Comparison of ENCODE assay signal across 8 cellular contexts in the genomic region with DNA sequence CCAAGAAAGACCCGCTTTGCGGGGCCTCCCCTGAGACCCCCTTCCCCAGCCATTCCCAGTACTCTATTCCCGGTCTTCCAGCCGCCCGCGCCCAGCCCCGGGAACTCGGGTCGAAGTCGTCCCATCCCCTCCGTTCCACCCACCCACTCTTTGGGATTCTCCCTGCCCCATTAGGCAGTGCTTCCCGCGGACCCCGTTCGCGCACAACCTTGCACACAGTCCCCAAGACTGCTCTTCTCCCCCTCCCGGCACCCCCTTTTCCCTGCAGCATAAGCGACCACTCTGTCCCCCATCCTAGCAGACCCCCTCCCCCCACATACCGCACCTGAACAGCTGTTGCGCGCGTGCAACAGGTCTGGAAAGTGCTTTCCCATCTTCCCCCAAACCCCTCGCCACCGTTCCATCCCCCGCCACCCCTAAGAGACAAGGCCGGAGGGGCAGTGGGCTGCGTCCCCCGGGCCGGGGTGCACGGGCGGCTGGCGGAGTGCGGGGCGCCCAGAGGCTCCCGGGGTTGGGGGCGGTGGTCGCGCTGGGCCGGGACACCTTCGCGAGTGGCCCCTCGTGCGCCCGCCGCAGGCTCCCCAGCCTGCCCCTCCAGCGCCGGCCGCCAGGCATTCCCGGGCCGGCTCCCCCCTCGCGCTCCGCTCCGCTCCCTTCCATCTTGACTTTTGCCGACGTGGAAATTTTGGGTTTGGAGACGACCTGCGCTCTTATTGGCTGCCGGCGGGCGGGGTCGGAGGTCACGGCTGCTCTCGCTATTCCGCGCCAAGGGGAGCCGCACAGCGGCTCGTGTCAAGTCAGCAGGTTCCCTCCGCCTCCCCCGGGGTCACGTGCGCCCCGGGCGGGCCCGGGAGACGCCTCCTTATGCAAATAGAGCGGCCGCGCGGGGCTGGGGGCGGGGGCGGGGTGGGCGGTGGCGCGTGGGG.
A peak's percentile ranks its signal among the peaks of the same experiment; 100 is the strongest.
DNase-seq lines count a peak whose midpoint lies in the region; ATAC-seq, FAIRE-seq and TF ChIP-seq lines count a peak whose summit lies in the region.

No MANE protein-coding gene starts in this region.

- no peak overlapping the region for H3K23ac ChIP-seq in H9 (ENCODE audit: insufficient read length, low read depth, low read length)

- no peaks in the 10 kb centered on the region for H3K79me1 ChIP-seq in H9 (ENCODE audit: insufficient read depth, low read depth, low read length, poor library complexity, severe bottlenecking)

- DNase-seq in G401 (ENCODE audit: low spot score) (peak; percentile 59), H9 (peak; percentile 98), M059J (ENCODE audit: low read depth) (peak; percentile 83), SJSA1 (ENCODE audit: low read depth in 1 of 2, low spot score in 2 of 2) (no peak), Right ventricle myocardium inferior (ENCODE audit: missing footprints) (peak; percentile 95), pancreas (peak; percentile 95 to 99 (median 98)), tibial nerve (ENCODE audit: low spot score in 2 of 2) (peak; percentile 69 to 74)
- peak; percentile 84 for DNase-seq in activated naive CD4-positive, alpha-beta T cell treated with anti-CD3 and anti-CD28 coated beads, Interleukin-2, amount 50 U/mL, for 16 hours

- no peak overlapping the region for H3T11ph ChIP-seq in H9 (ENCODE audit: low read length)

- H3K36me3 ChIP-seq in SJSA1 = no peaks in the 10 kb centered on the region
- H3K36me3 ChIP-seq in pancreas = no peaks in the 10 kb centered on the region
- no peaks in the 10 kb centered on the region for H3K36me3 ChIP-seq in tibial nerve

- H3K4me2 ChIP-seq in H9 (ENCODE audit: insufficient read depth, insufficient read length, low read length) = peak overlapping the region; percentile 95

- peaks cover 1% of the 10 kb centered on the region; the same call in 1 of the 2 replicates for H3K79me2 ChIP-seq in H9 (ENCODE audit: insufficient read depth, low read length)

- no peak for TF ChIP-seq EP300 in tibial nerve (IDR thresholded peaks at IDR 0.05)

- H3K27ac Mint-ChIP-seq in H9 = peak overlapping the region; percentile 93 to 95 (median 94)

- H4K91ac ChIP-seq in H9 (ENCODE audit: insufficient read length, low read depth, low read length) = no peak overlapping the region

- no peaks in the 10 kb centered on the region for H4K20me1 ChIP-seq in H9 (ENCODE audit: control insufficient read depth, insufficient read depth, insufficient read length)

- WGBS in H9 (ENCODE audit: extremely low coverage, insufficient read length, low lambda C conversion rate) = no CpG with 5 or more reads among the region's 86 CpGs
- 0% methylated on average over 53 to 86 of the region's 86 CpGs for WGBS in pancreas, 2 donors
- 1% methylated on average over 51 to 67 of the region's 86 CpGs for WGBS in tibial nerve, 2 donors

- H3K4me1 Mint-ChIP-seq in H9 = peaks cover 45 to 54% of the 10 kb centered on the region in 2 experiments

- H3K4me3 Mint-ChIP-seq in H9 = peak overlapping the region; percentile 93 to 98

- no peak overlapping the region for H2BK5ac ChIP-seq in H9 (ENCODE audit: insufficient read length, low read length)

- no peak overlapping the region for H2BK120ac ChIP-seq in H9 (ENCODE audit: low read depth, low read length, poor library complexity, severe bottlenecking)

- H2AK5ac ChIP-seq in H9 (ENCODE audit: insufficient read length, low read length) = no peak overlapping the region

- H2BK12ac ChIP-seq in H9 (ENCODE audit: insufficient read length, low read depth, low read length) = no peak overlapping the region

- H2AFZ ChIP-seq in H9 (ENCODE audit: low read length) = no peak overlapping the region

- TF ChIP-seq POLR2A in tibial nerve (IDR thresholded peaks at IDR 0.05) = peak in 1 of 2 donors; percentile 10

- no peaks in the 10 kb centered on the region; the same call in 1 of the 2 replicates for H3K27me3 Mint-ChIP-seq in H9 (ENCODE audit: low read depth)

- H3K27me3 ChIP-seq in H9 (ENCODE audit: insufficient read depth, low read length) = no peaks in the 10 kb centered on the region
- peaks cover 35% of the 10 kb centered on the region for H3K27me3 ChIP-seq in SJSA1 (replicated peaks)
- no peaks in the 10 kb centered on the region for H3K27me3 ChIP-seq in pancreas
- peaks cover 0 to 21% of the 10 kb centered on the region in 2 donors for H3K27me3 ChIP-seq in tibial nerve

- no peak overlapping the region for H2BK20ac ChIP-seq in H9 (ENCODE audit: low read depth, low read length, poor library complexity, severe bottlenecking)

- H4K5ac ChIP-seq in H9 (ENCODE audit: insufficient read length, low read depth, low read length) = no peak overlapping the region

- H3K18ac ChIP-seq in H9 (ENCODE audit: insufficient read length, low read depth, low read length) = peak overlapping the region; percentile 84

- FAIRE-seq in pancreas (lab: Jason Lieb, UNC) = no peak

- H3K9me3 Mint-ChIP-seq in H9 = peaks cover 14 to 16% of the 10 kb centered on the region in 2 experiments

- H3K36me3 Mint-ChIP-seq in H9 (ENCODE audit: insufficient read depth in 1 of 3, low read depth in 3 of 3) = peaks cover 11 to 34% (median 12%) of the 10 kb centered on the region in 3 experiments

- H3K27ac ChIP-seq in H9 (ENCODE audit: insufficient read length, low read depth, low read length) (no peak overlapping the region), SJSA1 (no peak overlapping the region), pancreas (peak overlapping the region; percentile 80 to 95 (median 87)), tibial nerve (peak overlapping the region in 2 of 4 donors; percentile 64 to 68)

- no peak overlapping the region for H4K8ac ChIP-seq in H9 (replicated peaks; ENCODE audit: insufficient read length, low read depth, low read length)

- in situ Hi-C loops in G401 (cut with HindIII; ENCODE audit: low sequenced_read_pairs) = no loop called here

- peak; percentile 96 for ATAC-seq in Right ventricle myocardium inferior
- ATAC-seq in pancreas = peak; percentile 70 to 79 (median 76)

- intact Hi-C loops in Right ventricle myocardium inferior (cut with DNase I) (no loop called here), pancreas (cut with DNase I) (no loop called here)

- H3K4ac ChIP-seq in H9 (ENCODE audit: low read depth, low read length) = no peak overlapping the region

- no peak for TF ChIP-seq CTCF in H9 (conservative IDR thresholded peaks at IDR 0.05)
- TF ChIP-seq CTCF in pancreas (IDR thresholded peaks at IDR 0.05) = no peak
- TF ChIP-seq CTCF in tibial nerve (IDR thresholded peaks at IDR 0.05) = peak in 1 of 5 experiments; percentile 23

- peak overlapping the region; percentile 87 for H3K9ac ChIP-seq in H9 (ENCODE audit: extremely low read depth, insufficient read length, low read length)

- peak overlapping the region; percentile 77; the same call in 1 of the 2 replicates for H3K14ac ChIP-seq in H9 (ENCODE audit: insufficient read depth, low read length)

- H3K56ac ChIP-seq in H9 (ENCODE audit: insufficient read length, low read depth, low read length) = no peak overlapping the region

- H3K4me3 ChIP-seq in SJSA1 (peak overlapping the region; percentile 26), pancreas (peak overlapping the region; percentile 35 to 87 (median 71)), tibial nerve (peak overlapping the region; percentile 54 to 83 (median 61))

- H3K9me3 ChIP-seq in H9 (ENCODE audit: control insufficient read depth, low read depth, low read length) (no peaks in the 10 kb centered on the region), SJSA1 (replicated peaks) (no peaks in the 10 kb centered on the region), pancreas (no peaks in the 10 kb centered on the region), tibial nerve (no peaks in the 10 kb centered on the region)

- H3K4me1 ChIP-seq in H9 (ENCODE audit: insufficient read depth, low read length) (peaks cover 14% of the 10 kb centered on the region; the same call in 1 of the 2 replicates), SJSA1 (replicated peaks) (no peaks in the 10 kb centered on the region), pancreas (no peaks in the 10 kb centered on the region), tibial nerve (peaks cover 0 to 18% (median 13%) of the 10 kb centered on the region in 4 donors)

- H3K23me2 ChIP-seq in H9 (ENCODE audit: insufficient read length, low read depth, low read length, poor library complexity, severe bottlenecking) = peaks cover 20% of the 10 kb centered on the region

- no peak overlapping the region for H2BK15ac ChIP-seq in H9 (ENCODE audit: low read depth, low read length)

Comparison
In these comparisons a context has a peak if more than half of its experiments do, and no peak if none do; other contexts are left out.
1. DNase-seq: peak in G401 (single experiment), H9 (single experiment), M059J (single experiment), activated naive CD4-positive, alpha-beta T cell treated with anti-CD3 and anti-CD28 coated beads, Interleukin-2, amount 50 U/mL, for 16 hours (single experiment), Right ventricle myocardium inferior (single experiment), pancreas (6 of 6) and tibial nerve (2 of 2); none in SJSA1 (0 of 2).
2. H3K27ac ChIP-seq: peak in pancreas (4 of 4); none in H9 (single experiment) and SJSA1 (single experiment).
3. Peak in every context shown above with its lines, with median percentiles within 50 percentile points of each other: H3K4me3 ChIP-seq.